Comparison of ENCODE assay signal across 13 cellular contexts in the genomic region with DNA sequence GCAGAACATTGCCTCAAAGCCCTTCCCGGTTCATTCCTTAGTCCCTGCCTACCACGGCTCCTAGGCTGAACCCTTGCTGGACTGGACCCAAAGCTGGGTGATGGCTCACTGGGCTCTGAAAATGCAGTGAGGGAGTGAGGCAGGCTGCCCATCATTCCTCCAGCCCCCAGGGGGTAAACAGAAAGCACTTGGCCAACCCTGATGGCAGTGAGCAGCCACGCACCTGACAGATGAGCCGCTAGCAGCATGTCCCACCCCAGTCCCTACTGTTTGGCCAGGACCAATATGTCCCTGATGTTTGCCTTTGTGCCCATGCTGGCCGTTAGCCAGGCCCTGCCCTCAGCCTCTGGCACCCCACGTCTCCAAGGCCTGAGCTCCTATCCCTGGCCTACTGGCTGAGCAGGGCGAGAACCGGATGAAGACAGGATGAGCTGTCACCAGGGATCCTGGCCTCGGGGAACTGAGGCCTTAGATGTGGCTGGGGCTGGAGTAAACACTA. TPM values are rescaled to one million over a fixed set of nuclear protein-coding genes. Genes with fewer than 3 reads are reported as not detected.
A peak's percentile ranks its signal among the peaks of the same experiment; 100 is the strongest.
DNase-seq lines count a peak whose midpoint lies in the region; ATAC-seq and TF ChIP-seq lines count a peak whose summit lies in the region.
"Had no signal": no experiment of that assay in that cellular context is flagged by ENCODE, and none has a peak within 500 bp of the region (broad histone marks: within the 10 kb centered on the region; RNA-seq: fewer than 3 reads in every experiment).

No MANE protein-coding gene starts in this region.

- H3K36me3 Mint-ChIP-seq in activated naive CD4-positive, alpha-beta T cell treated with anti-CD3 and anti-CD28 coated beads, Interleukin-2, amount 10 ng/mL, durations not matched to agents 7 days and 5 days: no peaks in the 10 kb centered on the region
- H3K36me3 Mint-ChIP-seq in activated naive CD4-positive, alpha-beta T cell treated with anti-CD3 and anti-CD28 coated beads, Interleukin-2, amount 50 U/mL, for 72 hours: no peaks in the 10 kb centered on the region

- CTCF ChIA-PET in activated naive CD4-positive, alpha-beta T cell treated with anti-CD3 and anti-CD28 coated beads, Interleukin-2, amount 10 ng/mL, durations not matched to agents 7 days and 5 days (lab: Charles Lee): interaction anchor here (0.8 to 1.6 kb wide), 2 partner anchors 9 to 33 kb away, joined by 3 to 4 read pairs; no protein-coding TSS in a partner anchor

- intact Hi-C loops in thyroid gland (cut with DNase I) (no loop called here), head of caudate nucleus (cut with DNase I) (no loop called here)

- H3K9me3 Mint-ChIP-seq in activated naive CD4-positive, alpha-beta T cell treated with anti-CD3 and anti-CD28 coated beads, Interleukin-2, amount 10 ng/mL, durations not matched to agents 7 days and 5 days: no peaks in the 10 kb centered on the region
- H3K9me3 Mint-ChIP-seq in activated naive CD4-positive, alpha-beta T cell treated with anti-CD3 and anti-CD28 coated beads, Interleukin-2, amount 50 U/mL, for 72 hours: no peaks in the 10 kb centered on the region

- H3K9me3 ChIP-seq in right atrium auricular region (peaks cover 0 to 5% of the 10 kb centered on the region in 2 donors), thyroid gland (no peaks in the 10 kb centered on the region)

- H3K4me1 Mint-ChIP-seq in activated naive CD4-positive, alpha-beta T cell treated with anti-CD3 and anti-CD28 coated beads, Interleukin-2, amount 10 ng/mL, durations not matched to agents 7 days and 5 days: peaks cover 45% of the 10 kb centered on the region

- H3K27ac Mint-ChIP-seq in activated naive CD4-positive, alpha-beta T cell treated with anti-CD3 and anti-CD28 coated beads, Interleukin-2, amount 10 ng/mL, durations not matched to agents 7 days and 5 days: peak overlapping the region; percentile 83
- H3K27ac Mint-ChIP-seq in activated naive CD4-positive, alpha-beta T cell treated with anti-CD3 and anti-CD28 coated beads, Interleukin-2, amount 50 U/mL, for 72 hours: peak overlapping the region in 1 of 2 donors; percentile 32

- no peak for ATAC-seq in activated naive CD4-positive, alpha-beta T cell treated with anti-CD3 and anti-CD28 coated beads, Interleukin-2, amount 50 U/mL, for 72 hours

- TF ChIP-seq CTCF in right atrium auricular region (IDR thresholded peaks at IDR 0.05) (no peak), thyroid gland (IDR thresholded peaks at IDR 0.05) (peak in 1 of 6 experiments; percentile 16)

- H3K36me3 ChIP-seq in right atrium auricular region (no peaks in the 10 kb centered on the region), thyroid gland (no peaks in the 10 kb centered on the region)
- H3K36me3 ChIP-seq: thoracic aorta had no signal

- peaks cover 31% of the 10 kb centered on the region for H3K27me3 Mint-ChIP-seq in activated naive CD4-positive, alpha-beta T cell treated with anti-CD3 and anti-CD28 coated beads, Interleukin-2, amount 10 ng/mL, durations not matched to agents 7 days and 5 days

- no peak for DNase-seq in activated naive CD4-positive, alpha-beta T cell treated with anti-CD3 and anti-CD28 coated beads, Interleukin-2, amount 10 ng/mL, durations not matched to agents 7 days and 5 days
- no peak for DNase-seq in activated naive CD4-positive, alpha-beta T cell treated with anti-CD3 and anti-CD28 coated beads, Interleukin-2, amount 50 U/mL, for 72 hours (ENCODE audit: low spot score in 2 of 2)
- DNase-seq in SW480 (ENCODE audit: low spot score) (peak; percentile 71), right atrium auricular region (ENCODE audit: low spot score) (no peak), thyroid gland (peak; percentile 98 to 99), NCI-H1436 treated with DMSO at 0.1 percent for 48 hours (lab: John Stamatoyannopoulos, UW) (no peak), head of caudate nucleus (no peak), activated gamma-delta T cell treated with Interleukin-2 at 50 U/mL for 16 hours (no peak)
- DNase-seq: activated CD4-positive, alpha-beta T cell treated with anti-CD3 and anti-CD28 coated beads for 4 hours; activated naive CD4-positive, alpha-beta T cell treated with Interleukin-2 at 50 U/mL for 16 hours; NCI-H510A had no signal

- TF ChIP-seq POLR2A in thyroid gland (IDR thresholded peaks at IDR 0.05): peak in 1 of 2 donors; percentile 43

- no peak overlapping the region for H3K4me3 Mint-ChIP-seq in activated naive CD4-positive, alpha-beta T cell treated with anti-CD3 and anti-CD28 coated beads, Interleukin-2, amount 10 ng/mL, durations not matched to agents 7 days and 5 days

- WGBS in thyroid gland, 2 donors: 34 to 36% methylated on average over 7 to 8 of the region's 9 CpGs

- H3K4me3 ChIP-seq in right atrium auricular region: no peak overlapping the region
- H3K4me3 ChIP-seq in thyroid gland (replicated peaks in 1 of 3): no peak overlapping the region
- H3K4me3 ChIP-seq: SK-N-MC, thoracic aorta had no signal

- H3K27me3 ChIP-seq in right atrium auricular region (no peaks in the 10 kb centered on the region), thyroid gland (no peaks in the 10 kb centered on the region)

- H3K27ac ChIP-seq in right atrium auricular region (peak overlapping the region; percentile 42 to 75), thyroid gland (peak overlapping the region; percentile 55 to 92 (median 88))
- H3K27ac ChIP-seq: SK-N-MC, thoracic aorta had no signal

- peaks cover 0 to 14% of the 10 kb centered on the region in 2 donors for H3K4me1 ChIP-seq in right atrium auricular region
- peaks cover 6 to 26% of the 10 kb centered on the region in 2 donors for H3K4me1 ChIP-seq in thyroid gland

RNA-seq across cellular contexts. Expression of a gene that starts 19.4 kb away (rescaled TPM):
- 10 to 100 TPM; 43.8 to 57.0 TPM for total RNA-seq in activated naive CD4-positive, alpha-beta T cell treated with anti-CD3 and anti-CD28 coated beads, Interleukin-2, amount 50 U/mL, for 72 hours
- 1 to 10 TPM; 6.5 to 8.6 TPM for total RNA-seq in right atrium auricular region
- total RNA-seq in thyroid gland: 1 to 10 TPM; 2.3 to 8.5 (median 4.6) TPM

RNA-seq across cellular contexts. Expression of a gene that starts 21.7 kb away (rescaled TPM):
- total RNA-seq in activated naive CD4-positive, alpha-beta T cell treated with anti-CD3 and anti-CD28 coated beads, Interleukin-2, amount 50 U/mL, for 72 hours: 10 to 100 TPM; 39.2 to 50.8 TPM
- 10 to 100 TPM in 1 of 2 donors, 1 to 10 TPM in 1; 6.2 to 17.7 TPM for total RNA-seq in right atrium auricular region
- 100 to 1,000 TPM in 2 of 4 donors, 10 to 100 TPM in 2; 77.8 to 145 (median 105) TPM for total RNA-seq in thyroid gland

Comparison
In these comparisons a context has a peak if more than half of its experiments do, and no peak if none do; other contexts are left out.
1. DNase-seq: peak in SW480 (single experiment) and thyroid gland (2 of 2); none in activated naive CD4-positive, alpha-beta T cell treated with anti-CD3 and anti-CD28 coated beads, Interleukin-2, amount 10 ng/mL, durations not matched to agents 7 days and 5 days (single experiment), activated naive CD4-positive, alpha-beta T cell treated with anti-CD3 and anti-CD28 coated beads, Interleukin-2, amount 50 U/mL, for 72 hours (0 of 2), right atrium auricular region (single experiment), NCI-H1436 treated with DMSO at 0.1 percent for 48 hours (single experiment), head of caudate nucleus (0 of 42) and activated gamma-delta T cell treated with Interleukin-2 at 50 U/mL for 16 hours (single experiment).
2. RNA of a gene that starts 19.4 kb away (total RNA-seq): 43.8 to 57.0 TPM in activated naive CD4-positive, alpha-beta T cell treated with anti-CD3 and anti-CD28 coated beads, Interleukin-2, amount 50 U/mL, for 72 hours; 6.5 to 8.6 TPM in right atrium auricular region and 2.3 to 8.5 TPM in thyroid gland; every median in the first group is over 4 times any median in the second.